ENCODE assay signal across 29 cellular contexts in genomic region chr6:12803486-12803885, GRCh38.
"Had no signal": no experiment of that assay in that cellular context is flagged by ENCODE, and none has a peak within 500 bp of the region (broad histone marks: within the 10 kb centered on the region; RNA-seq: fewer than 3 reads in every experiment).

No MANE protein-coding gene starts in this region.

- H3K27me3 ChIP-seq: ascending aorta, body of pancreas, colonic mucosa, hepatocyte had no signal

- H3K27ac ChIP-seq: ascending aorta, body of pancreas, colonic mucosa, epithelial cell of prostate, esophagus squamous epithelium, heart right ventricle, hepatocyte had no signal

- ATAC-seq: activated CD4-positive, alpha-beta T cell treated with anti-CD3 and anti-CD28 coated beads for 36 hours; activated CD8-positive, alpha-beta memory T cell treated with anti-CD3 and anti-CD28 coated beads, Interleukin-2, amount 10 ng/mL, durations not matched to agents 7 days and 5 days; activated CD8-positive, alpha-beta T cell treated with anti-CD3 and anti-CD28 coated beads, Interleukin-2, amount 10 ng/mL, durations not matched to agents 7 days and 5 days; activated naive CD4-positive, alpha-beta T cell treated with anti-CD3 and anti-CD28 coated beads, Interleukin-2, amount 50 U/mL, for 72 hours; body of pancreas; heart right ventricle; T-helper 17 cell had no signal

- H3K79me2 ChIP-seq: hepatocyte had no signal

- H3K4me1 ChIP-seq: ascending aorta, body of pancreas, colonic mucosa, esophagus squamous epithelium, heart right ventricle had no signal

- H3K9me3 ChIP-seq: ascending aorta, body of pancreas, colonic mucosa, esophagus squamous epithelium, heart right ventricle had no signal

- DNase-seq: activated CD4-positive, alpha-beta memory T cell treated with anti-CD3 and anti-CD28 coated beads for 36 hours; activated CD4-positive, alpha-beta T cell treated with anti-CD3 and anti-CD28 coated beads for 36 hours; activated CD4-positive, alpha-beta T cell treated with anti-CD3 and anti-CD28 coated beads, Interleukin-2, amount 10 ng/mL, durations not matched to agents 24 days and 14 days; activated CD4-positive, CD25-positive, alpha-beta regulatory T cell; activated CD4-positive, CD25-positive, alpha-beta regulatory T cell treated with anti-CD3 and anti-CD28 coated beads, Interleukin-2, amount 50 U/mL, for 72 hours; activated CD8-positive, alpha-beta memory T cell treated with anti-CD3 and anti-CD28 coated beads, Interleukin-2, amount 10 ng/mL, durations not matched to agents 7 days and 5 days; activated CD8-positive, alpha-beta memory T cell treated with anti-CD3 and anti-CD28 coated beads, Interleukin-2, amount 50 U/mL, for 4 hours; activated CD8-positive, alpha-beta T cell treated with anti-CD3 and anti-CD28 coated beads, Interleukin-2, amount 10 ng/mL, durations not matched to agents 7 days and 5 days; activated effector memory CD4-positive, alpha-beta T cell treated with anti-CD3 and anti-CD28 coated beads, Interleukin-2, amount 50 U/mL, for 16 hours; activated naive CD4-positive, alpha-beta T cell; activated naive CD4-positive, alpha-beta T cell treated with anti-CD3 and anti-CD28 coated beads, Interleukin-2, amount 10 ng/mL, durations not matched to agents 7 days and 5 days; activated naive CD8-positive, alpha-beta T cell treated with anti-CD3 and anti-CD28 coated beads, Interleukin-2, amount 10 ng/mL, durations not matched to agents 7 days and 5 days; activated T-cell treated with anti-CD3 and anti-CD28 coated beads, Interleukin-2, amount 50 U/mL, for 1 hour; activated T-cell treated with anti-CD3 and anti-CD28 coated beads, Interleukin-2, amount 50 U/mL, for 48 hours; body of pancreas; central memory CD4-positive, alpha-beta T cell; cerebellar nuclear complex; colonic mucosa; effector CD8-positive, alpha-beta T cell; esophagus squamous epithelium; foreskin fibroblast; heart right ventricle; T-helper 1 cell; T-helper 17 cell; T1000 had no signal

- H3K4me2 ChIP-seq: hepatocyte had no signal

- H3K4me3 ChIP-seq: ascending aorta, body of pancreas, colonic mucosa, esophagus squamous epithelium, heart right ventricle, hepatocyte had no signal

- H3K36me3 ChIP-seq: ascending aorta, colonic mucosa, esophagus squamous epithelium, heart right ventricle had no signal

- H2AFZ ChIP-seq: hepatocyte had no signal
